In genomic region chrX:71532078-71532752, GRCh38 we compare ENCODE assay signal across 8 cellular contexts. TPM values are rescaled to one million over a fixed set of nuclear protein-coding genes. Genes with fewer than 3 reads are reported as not detected.
A peak's percentile ranks its signal among the peaks of the same experiment; 100 is the strongest.
DNase-seq lines count a peak whose midpoint lies in the region; ATAC-seq and TF ChIP-seq lines count a peak whose summit lies in the region.

No MANE protein-coding gene starts in this region.

- peak overlapping the region; percentile 85 for H3K4me2 ChIP-seq in GM23338

- H3K27ac ChIP-seq in GM23338 (ENCODE audit: low read depth) (peak overlapping the region; percentile 74; the same call in 1 of the 2 replicates), mucosa of rectum (ENCODE audit: low read depth in 2 of 2, low read length in 2 of 2) (peak overlapping the region; percentile 91 to 93), testis (peak overlapping the region; percentile 74 to 91)

- POLR2A ChIA-PET in Caco-2 (lab: Charles Lee), result interaction anchor here (0.7 to 0.9 kb wide), 2 partner anchors 17 to 166 kb away, joined by 4 read pairs; partner anchors contain the start of gene TAF1

- peak overlapping the region; percentile 99 for H3K4me3 Mint-ChIP-seq in Caco-2 (ENCODE audit: unreplicated experiment)
- peak overlapping the region; percentile 96 for H3K4me3 Mint-ChIP-seq in GM23338
- H3K4me3 Mint-ChIP-seq in activated CD4-positive, alpha-beta T cell treated with anti-CD3 and anti-CD28 coated beads, Interleukin-2, amount 10 ng/mL, durations not matched to agents 24 days and 14 days, result peak overlapping the region; percentile 100

- intact Hi-C loops in Caco-2 (cut with micrococcal nuclease; ENCODE audit: unreplicated experiment), result loop anchor here (1.0 to 5.0 kb wide), 2 partner anchors 40 to 165 kb away; partner anchors contain the start of gene TAF1
- intact Hi-C loops in activated CD4-positive, alpha-beta T cell treated with anti-CD3 and anti-CD28 coated beads, Interleukin-2, amount 10 ng/mL, durations not matched to agents 24 days and 14 days (cut with micrococcal nuclease), result loop anchor here (1.0 to 10.0 kb wide), 8 partner anchors 9 to 743 kb away; partner anchors contain the start of genes CXCR3, IL2RG, NONO and RPS4X
- intact Hi-C loops in testis (cut with DNase I; ENCODE audit: low total_unique reads), result no loop called here

- H3K27me3 ChIP-seq in Caco-2 (replicated peaks; ENCODE audit: control insufficient read depth, insufficient read depth, low read length), result no peaks in the 10 kb centered on the region
- no peaks in the 10 kb centered on the region for H3K27me3 ChIP-seq in GM23338 (ENCODE audit: insufficient read depth)
- H3K27me3 ChIP-seq in mucosa of rectum (ENCODE audit: control insufficient read depth in 2 of 2, insufficient read depth in 2 of 2, low read length in 2 of 2), result no peaks in the 10 kb centered on the region
- H3K27me3 ChIP-seq in testis, result no peaks in the 10 kb centered on the region

- H3K36me3 ChIP-seq in Caco-2 (ENCODE audit: control insufficient read depth, insufficient read depth, low read length) (no peaks in the 10 kb centered on the region; the same call in 1 of the 2 replicates), GM23338 (ENCODE audit: insufficient read depth) (no peaks in the 10 kb centered on the region), mucosa of rectum (ENCODE audit: control insufficient read depth in 2 of 2, insufficient read depth in 2 of 2, low read length in 2 of 2) (no peaks in the 10 kb centered on the region), testis (ENCODE audit: low read depth, missing control alignments) (no peaks in the 10 kb centered on the region)

- H3K9me3 ChIP-seq in Caco-2 (no peaks in the 10 kb centered on the region), mucosa of rectum (ENCODE audit: control insufficient read depth in 2 of 2, low read length in 2 of 2) (no peaks in the 10 kb centered on the region), testis (no peaks in the 10 kb centered on the region)

- no peak for TF ChIP-seq POLR2A in testis (IDR thresholded peaks at IDR 0.05)

- ATAC-seq in GM23338, result peak; percentile 16

- no peaks in the 10 kb centered on the region for H3F3A ChIP-seq in GM23338 (replicated peaks; ENCODE audit: low read depth)

- H3K27ac Mint-ChIP-seq in Caco-2 (ENCODE audit: unreplicated experiment), result peak overlapping the region; percentile 99
- H3K27ac Mint-ChIP-seq in GM23338, result peak overlapping the region; percentile 98
- peak overlapping the region; percentile 99 for H3K27ac Mint-ChIP-seq in activated CD4-positive, alpha-beta T cell treated with anti-CD3 and anti-CD28 coated beads, Interleukin-2, amount 10 ng/mL, durations not matched to agents 24 days and 14 days

- TF ChIP-seq CTCF in Caco-2 (IDR thresholded peaks at IDR 0.05; ENCODE audit: insufficient read depth in 1 of 2, low read depth in 1 of 2, low read length in 1 of 2, severe bottlenecking in 1 of 2, unreplicated experiment in 1 of 2), result no peak
- no peak for TF ChIP-seq CTCF in GM23338 (conservative IDR thresholded peaks at IDR 0.05; ENCODE audit: low read depth in 2 of 2)
- TF ChIP-seq CTCF in testis (IDR thresholded peaks at IDR 0.05), result no peak

- H3K36me3 Mint-ChIP-seq in Caco-2 (ENCODE audit: insufficient read depth, unreplicated experiment), result peaks cover 27% of the 10 kb centered on the region
- peaks cover 24% of the 10 kb centered on the region for H3K36me3 Mint-ChIP-seq in GM23338 (ENCODE audit: low read depth)
- H3K36me3 Mint-ChIP-seq in activated CD4-positive, alpha-beta T cell treated with anti-CD3 and anti-CD28 coated beads, Interleukin-2, amount 10 ng/mL, durations not matched to agents 24 days and 14 days (ENCODE audit: low read depth), result peaks cover 32% of the 10 kb centered on the region

- H3K4me3 ChIP-seq in Caco-2 (ENCODE audit: low read depth, low read length) (peak overlapping the region; percentile 43), GM23338 (peak overlapping the region; percentile 92), mucosa of rectum (ENCODE audit: low read length in 2 of 2) (peak overlapping the region; percentile 89 to 98), testis (peak overlapping the region; percentile 66 to 79)

- no peaks in the 10 kb centered on the region for H3K4me1 Mint-ChIP-seq in Caco-2 (ENCODE audit: low read depth, unreplicated experiment)
- H3K4me1 Mint-ChIP-seq in GM23338, result peaks cover 14% of the 10 kb centered on the region
- H3K4me1 Mint-ChIP-seq in activated CD4-positive, alpha-beta T cell treated with anti-CD3 and anti-CD28 coated beads, Interleukin-2, amount 10 ng/mL, durations not matched to agents 24 days and 14 days, result peaks cover 14% of the 10 kb centered on the region

- H3K4me1 ChIP-seq in Caco-2 (peaks cover 7% of the 10 kb centered on the region; the same call in 1 of the 2 replicates), GM23338 (ENCODE audit: insufficient read depth) (peaks cover 15% of the 10 kb centered on the region), mucosa of rectum (ENCODE audit: control insufficient read depth in 2 of 2, insufficient read depth in 2 of 2, low read length in 2 of 2) (peaks cover 0 to 3% of the 10 kb centered on the region in 2 donors), testis (no peaks in the 10 kb centered on the region)

- peak in 1 of 2 experiments; percentile 9 for DNase-seq in Caco-2
- DNase-seq in GM23338 (ENCODE audit: low spot score), result no peak
- peak; percentile 70 for DNase-seq in NAMALWA (ENCODE audit: low spot score)
- peak; percentile 87 for DNase-seq in activated CD4-positive, alpha-beta T cell treated with anti-CD3 and anti-CD28 coated beads, Interleukin-2, amount 10 ng/mL, durations not matched to agents 24 days and 14 days
- DNase-seq in effector CD8-positive, alpha-beta T cell (lab: John Stamatoyannopoulos, UW), result peak; percentile 36
- DNase-seq in testis, result peak; percentile 16
- DNase-seq in GM19238 (ENCODE audit: insufficient read length, low spot score), result no peak

- peaks cover 43% of the 10 kb centered on the region for H3K79me2 ChIP-seq in GM23338 (replicated peaks; ENCODE audit: insufficient read depth)

- WGBS in testis, 2 donors, result 1 to 6% methylated on average over 25 of the region's 25 CpGs

- H3K9ac ChIP-seq in mucosa of rectum (ENCODE audit: low read depth in 1 of 2, low read length in 2 of 2), result peak overlapping the region; percentile 68 to 72

- CTCF ChIA-PET in Caco-2 (lab: Charles Lee), result no interaction called here

- no peaks in the 10 kb centered on the region for H3K27me3 Mint-ChIP-seq in Caco-2 (ENCODE audit: insufficient read depth, unreplicated experiment)
- peaks cover 2% of the 10 kb centered on the region for H3K27me3 Mint-ChIP-seq in GM23338 (ENCODE audit: insufficient read depth, low read depth, poor library complexity)
- H3K27me3 Mint-ChIP-seq in activated CD4-positive, alpha-beta T cell treated with anti-CD3 and anti-CD28 coated beads, Interleukin-2, amount 10 ng/mL, durations not matched to agents 24 days and 14 days, result no peaks in the 10 kb centered on the region

- H4K20me1 ChIP-seq in GM23338 (replicated peaks; ENCODE audit: insufficient read depth), result peaks cover 20% of the 10 kb centered on the region

- H2AFZ ChIP-seq in GM23338, result peak overlapping the region; percentile 85; the same call in 1 of the 2 replicates

- H3K9me3 Mint-ChIP-seq in Caco-2 (ENCODE audit: unreplicated experiment), result no peaks in the 10 kb centered on the region
- peaks cover 11% of the 10 kb centered on the region; the same call in 2 of the 3 replicates for H3K9me3 Mint-ChIP-seq in GM23338
- peaks cover 4% of the 10 kb centered on the region for H3K9me3 Mint-ChIP-seq in activated CD4-positive, alpha-beta T cell treated with anti-CD3 and anti-CD28 coated beads, Interleukin-2, amount 10 ng/mL, durations not matched to agents 24 days and 14 days

- BruUV-seq in Caco-2 (replicated peaks; lab: Mats Ljungman, UMichigan), result TSS peak; percentile 90

- H3K9me2 ChIP-seq in GM23338 (ENCODE audit: insufficient read depth), result no peaks in the 10 kb centered on the region

RNA-seq across cellular contexts. Expression of gene OGT, which starts 0.7 kb away (rescaled TPM):
- total RNA-seq in Caco-2 (2022), result 190 and 211 TPM in 2 replicates
- 128 and 163 TPM in 2 replicates for total RNA-seq in GM23338 (2014; rRNA removed; shearing (Covaris generic))
- polyA plus RNA-seq in GM23338 (2016; fragmentation: Nextera tagmentation; extraction: Ambion mirVana), result 35.5 and 43.3 TPM in 2 replicates
- total RNA-seq in activated CD4-positive, alpha-beta T cell treated with anti-CD3 and anti-CD28 coated beads, Interleukin-2, amount 10 ng/mL, durations not matched to agents 24 days and 14 days, result 284 and 301 TPM in 2 replicates
- total RNA-seq in testis, result 100 to 1,000 TPM; 113 to 154 TPM
- 48.0 TPM for polyA plus RNA-seq in testis (ENCODE audit: insufficient read depth, low read depth, low replicate concordance)

RNA-seq across cellular contexts. Expression of gene GCNA, which starts 46.0 kb away (rescaled TPM):
- total RNA-seq in Caco-2 (2022) (2.8 and 3.4 TPM in 2 replicates), testis (10 to 100 TPM; 30.0 to 30.7 TPM)
- 1.5 and 2.7 TPM in 2 replicates for total RNA-seq in GM23338 (2014; rRNA removed; shearing (Covaris generic))
- polyA plus RNA-seq in GM23338 (2016; fragmentation: Nextera tagmentation; extraction: Ambion mirVana) (0.63 and 1.2 TPM in 2 replicates), testis (ENCODE audit: insufficient read depth, low read depth, low replicate concordance) (18.4 TPM)
- total RNA-seq in activated CD4-positive, alpha-beta T cell treated with anti-CD3 and anti-CD28 coated beads, Interleukin-2, amount 10 ng/mL, durations not matched to agents 24 days and 14 days, result 3.3 and 4.5 TPM in 2 replicates

Comparison
In these comparisons a context has a peak if more than half of its experiments do, and no peak if none do; other contexts are left out.
1. DNase-seq: peak in NAMALWA (single experiment), activated CD4-positive, alpha-beta T cell treated with anti-CD3 and anti-CD28 coated beads, Interleukin-2, amount 10 ng/mL, durations not matched to agents 24 days and 14 days (single experiment), effector CD8-positive, alpha-beta T cell (single experiment) and testis (single experiment); none in GM23338 (single experiment) and GM19238 (single experiment).
2. H3K4me3 ChIP-seq: peak in every context shown above with its lines; median percentile 94 in mucosa of rectum; 92 in GM23338; 72 in testis; 43 in Caco-2.
3. Peak in every context shown above with its lines, with median percentiles within 50 percentile points of each other: H3K27ac Mint-ChIP-seq, H3K4me3 Mint-ChIP-seq and H3K27ac ChIP-seq.